ENCODE assay signal across 8 cellular contexts in the genomic region with DNA sequence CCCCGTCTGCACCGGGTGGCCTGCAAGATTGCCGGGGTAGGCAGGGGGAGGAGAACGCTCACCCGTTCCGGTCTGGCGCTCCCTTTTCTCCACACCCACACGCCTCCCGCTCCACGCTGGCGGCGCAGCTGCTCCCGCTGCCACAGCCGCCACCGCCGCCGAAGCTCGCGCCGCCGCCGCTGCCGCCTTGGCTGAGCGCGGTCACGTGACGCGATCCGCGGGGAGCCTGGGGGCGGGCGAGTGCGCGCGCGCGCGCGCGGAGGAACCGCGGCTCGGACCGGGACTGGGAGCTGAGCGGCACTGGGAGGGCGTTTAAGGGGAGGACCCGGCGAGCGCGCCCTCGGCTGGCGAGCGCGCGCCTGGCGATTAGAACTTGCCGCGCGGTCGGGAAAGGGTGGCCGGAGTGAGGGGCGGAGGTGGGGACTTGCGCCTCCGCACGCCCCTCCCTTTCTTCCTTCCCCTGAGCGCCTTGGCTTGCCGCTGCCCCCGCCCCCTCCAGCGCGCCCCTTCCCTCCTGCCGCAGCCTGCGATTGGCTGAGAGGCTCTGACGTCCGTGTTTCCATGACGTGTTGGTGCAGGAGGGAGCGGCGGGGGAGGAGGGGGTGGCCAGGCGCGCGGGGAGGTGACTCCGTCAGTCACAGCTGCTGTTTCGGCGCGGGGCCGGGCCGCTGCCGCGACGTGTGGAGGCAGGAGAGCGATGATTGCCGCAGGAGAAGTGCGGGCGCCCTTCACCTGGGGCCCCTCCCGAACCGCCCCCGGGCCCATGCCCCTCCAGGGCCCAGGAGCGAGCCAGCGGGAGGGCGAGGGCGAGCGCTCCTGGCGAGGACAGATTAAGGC. TPM values are rescaled to one million over a fixed set of nuclear protein-coding genes. Genes with fewer than 3 reads are reported as not detected.
DNase-seq lines count a peak whose midpoint lies in the region; ATAC-seq lines count a peak whose summit lies in the region.

No MANE protein-coding gene starts in this region.

- H3K27me3 Mint-ChIP-seq in effector memory CD8-positive, alpha-beta T cell = no peaks in the 10 kb centered on the region
- no peaks in the 10 kb centered on the region for H3K27me3 Mint-ChIP-seq in memory B cell

- H3K36me3 Mint-ChIP-seq in effector memory CD8-positive, alpha-beta T cell (ENCODE audit: insufficient read depth) = peaks cover 50% of the 10 kb centered on the region
- H3K36me3 Mint-ChIP-seq in memory B cell = peaks cover 13% of the 10 kb centered on the region

- H3K4me3 Mint-ChIP-seq in effector memory CD8-positive, alpha-beta T cell = peak overlapping the region; percentile 90 to 92
- peak overlapping the region; percentile 91 for H3K4me3 Mint-ChIP-seq in memory B cell

- peak; percentile 96 for DNase-seq in COR-L47 (lab: John Stamatoyannopoulos, UW)
- DNase-seq in HT1080 (ENCODE audit: low read depth) = peak; percentile 99
- DNase-seq in NOMO-1 (lab: John Stamatoyannopoulos, UW; ENCODE audit: unreplicated experiment in 2 of 2) = peak; percentile 89 to 100
- peak; percentile 93 to 97 (median 96) for DNase-seq in activated CD8-positive, alpha-beta memory T cell treated with anti-CD3 and anti-CD28 coated beads for 48 hours (ENCODE audit: low read depth in 2 of 3, low spot score in 2 of 3)
- DNase-seq in effector memory CD8-positive, alpha-beta T cell = peak; percentile 96 to 99 (median 98)
- peak; percentile 95 to 97 for DNase-seq in memory B cell (ENCODE audit: low spot score in 2 of 2)
- DNase-seq in stimulated activated CD8-positive, alpha-beta memory T cell treated with anti-CD3 and anti-CD28 coated beads, Interleukin-12 subunit alpha, Interleukin-12 subunit beta, amount 100 ng/mL, for 1 hour (ENCODE audit: low read depth) = peak; percentile 100

- ATAC-seq in GM21367 (IDR thresholded peaks at IDR 0.05; ENCODE audit: unreplicated experiment) (peak; percentile 67), memory B cell (ENCODE audit: low read depth) (peak; percentile 64)
- ATAC-seq in effector memory CD8-positive, alpha-beta T cell (replicated peaks) = peak; percentile 69

- no peaks in the 10 kb centered on the region for H3K9me3 Mint-ChIP-seq in effector memory CD8-positive, alpha-beta T cell
- peaks cover 1% of the 10 kb centered on the region for H3K9me3 Mint-ChIP-seq in memory B cell

- peak overlapping the region; percentile 97 to 98 for H3K27ac Mint-ChIP-seq in effector memory CD8-positive, alpha-beta T cell
- peak overlapping the region; percentile 98 for H3K27ac Mint-ChIP-seq in memory B cell

- H3K4me1 Mint-ChIP-seq in effector memory CD8-positive, alpha-beta T cell (ENCODE audit: low read depth in 2 of 2) = peaks cover 22 to 43% of the 10 kb centered on the region in 2 donors
- peaks cover 22% of the 10 kb centered on the region for H3K4me1 Mint-ChIP-seq in memory B cell

RNA-seq across cellular contexts. Expression of gene ATP2B1, which starts 0.7 kb away (rescaled TPM):
- 61.0 and 70.0 TPM in 2 replicates for total RNA-seq in HT1080 (2014; rRNA removed; shearing (Covaris generic))
- polyA plus RNA-seq in HT1080 (2015; cell fraction: cytosol; rRNA removed) = 23.2 and 28.2 TPM in 2 replicates
- 53.7 and 67.6 TPM in 2 replicates for polyA plus RNA-seq in HT1080 (2015; cell fraction: nucleus; rRNA removed)

Comparison
In these comparisons a context has a peak if more than half of its experiments do, and no peak if none do; other contexts are left out.
1. Peak in every context shown above with its lines: DNase-seq and ATAC-seq.